Comparison of ENCODE assay signal across 8 cellular contexts in genomic region chr9:4793412-4794005, GRCh38. TPM values are rescaled to one million over a fixed set of nuclear protein-coding genes. Genes with fewer than 3 reads are reported as not detected.
DNase-seq lines count a peak whose midpoint lies in the region; ATAC-seq and TF ChIP-seq lines count a peak whose summit lies in the region.

No MANE protein-coding gene starts in this region.

- H3K27me3 Mint-ChIP-seq in Caco-2 (ENCODE audit: insufficient read depth, unreplicated experiment), result peaks cover under 1% of the 10 kb centered on the region
- no peaks in the 10 kb centered on the region for H3K27me3 Mint-ChIP-seq in central memory CD8-positive, alpha-beta T cell

- H3K9me3 ChIP-seq in Caco-2 (no peaks in the 10 kb centered on the region), Loucy (ENCODE audit: insufficient read depth, low read depth, low read length) (no peaks in the 10 kb centered on the region), muscle layer of colon (ENCODE audit: low read length) (no peaks in the 10 kb centered on the region)

- peak overlapping the region; percentile 70 for H3K27ac ChIP-seq in muscle layer of colon (ENCODE audit: low read depth, low read length)

- H3K4me3 ChIP-seq in Caco-2 (ENCODE audit: low read depth, low read length), result peak overlapping the region; percentile 91
- H3K4me3 ChIP-seq in Loucy (ENCODE audit: low read length, poor library complexity, severe bottlenecking), result peak overlapping the region; percentile 83
- H3K4me3 ChIP-seq in muscle layer of colon (ENCODE audit: low read depth in 1 of 2, low read length in 2 of 2), result peak overlapping the region; percentile 54 to 84

- peak overlapping the region; percentile 84 for H3K4me2 ChIP-seq in Loucy (ENCODE audit: low read depth, low read length, poor library complexity, severe bottlenecking)

- H3K36me3 ChIP-seq in Caco-2 (ENCODE audit: control insufficient read depth, insufficient read depth, low read length) (no peaks in the 10 kb centered on the region), Loucy (ENCODE audit: insufficient read depth, low read length) (no peaks in the 10 kb centered on the region), muscle layer of colon (ENCODE audit: insufficient read depth, low read length) (no peaks in the 10 kb centered on the region)

- DNase-seq in Caco-2, result no peak
- no peak for DNase-seq in central memory CD8-positive, alpha-beta T cell (ENCODE audit: low spot score in 2 of 2)
- DNase-seq in GM10266 (ENCODE audit: extremely low spot score), result no peak
- DNase-seq in activated CD4-positive, alpha-beta T cell treated with anti-CD3 and anti-CD28 coated beads for 1 hour, result no peak

- H3K4me3 Mint-ChIP-seq in Caco-2 (ENCODE audit: unreplicated experiment), result peak overlapping the region; percentile 98
- H3K4me3 Mint-ChIP-seq in central memory CD8-positive, alpha-beta T cell, result peak overlapping the region; percentile 87

- no peak for ATAC-seq in central memory CD8-positive, alpha-beta T cell (replicated peaks; ENCODE audit: extremely low read depth, poor library complexity, severe bottlenecking)
- ATAC-seq in HG03442 (IDR thresholded peaks at IDR 0.05; ENCODE audit: unreplicated experiment) (no peak), GM18858 (IDR thresholded peaks at IDR 0.05; ENCODE audit: unreplicated experiment) (no peak)

- no peaks in the 10 kb centered on the region for H3K9me3 Mint-ChIP-seq in Caco-2 (ENCODE audit: unreplicated experiment)
- no peaks in the 10 kb centered on the region for H3K9me3 Mint-ChIP-seq in central memory CD8-positive, alpha-beta T cell

- CTCF ChIA-PET in Caco-2 (lab: Charles Lee), result interaction anchor here (0.6 kb wide), 1 partner anchor 106 kb away, joined by 5 read pairs; no protein-coding TSS in a partner anchor

- H3K9me2 ChIP-seq in Loucy (replicated peaks; ENCODE audit: low read depth, low read length), result no peaks in the 10 kb centered on the region

- peak overlapping the region; percentile 59 for H3K9ac ChIP-seq in Loucy (ENCODE audit: low read depth, low read length, poor library complexity, severe bottlenecking)
- peak overlapping the region; percentile 46 for H3K9ac ChIP-seq in muscle layer of colon (ENCODE audit: low read length)

- POLR2A ChIA-PET in Caco-2 (lab: Charles Lee), result interaction anchor here (1.2 kb wide), 1 partner anchor 53 kb away, joined by 3 read pairs; the partner anchor contains the start of gene AK3

- H3K36me3 Mint-ChIP-seq in Caco-2 (ENCODE audit: insufficient read depth, unreplicated experiment), result peaks cover 6% of the 10 kb centered on the region
- H3K36me3 Mint-ChIP-seq in central memory CD8-positive, alpha-beta T cell (ENCODE audit: insufficient read depth), result peaks cover 12% of the 10 kb centered on the region

- H3K4me1 Mint-ChIP-seq in Caco-2 (ENCODE audit: low read depth, unreplicated experiment), result peaks cover 6% of the 10 kb centered on the region
- H3K4me1 Mint-ChIP-seq in central memory CD8-positive, alpha-beta T cell, result peaks cover 37% of the 10 kb centered on the region

- BruUV-seq in Caco-2 (replicated peaks; lab: Mats Ljungman, UMichigan), result no TSS peak

- no peak for TF ChIP-seq CTCF in Caco-2 (IDR thresholded peaks at IDR 0.05; ENCODE audit: insufficient read depth in 1 of 2, low read depth in 1 of 2, low read length in 1 of 2, severe bottlenecking in 1 of 2, unreplicated experiment in 1 of 2)
- TF ChIP-seq CTCF in Loucy (conservative IDR thresholded peaks at IDR 0.05; ENCODE audit: low read length), result no peak
- no peak for TF ChIP-seq CTCF in GM10266 (IDR thresholded peaks at IDR 0.05; ENCODE audit: control insufficient read depth, insufficient read depth, low read depth, missing control alignments)

- intact Hi-C loops in Caco-2 (cut with micrococcal nuclease; ENCODE audit: unreplicated experiment), result loop anchor here (2.0 to 5.0 kb wide), 3 partner anchors 31 to 131 kb away; partner anchors contain the start of gene PLPP6

- peaks cover 52% of the 10 kb centered on the region for H3K79me2 ChIP-seq in Loucy (ENCODE audit: insufficient read depth, low read length)

- no peaks in the 10 kb centered on the region for H3K27me3 ChIP-seq in Caco-2 (replicated peaks; ENCODE audit: control insufficient read depth, insufficient read depth, low read length)
- H3K27me3 ChIP-seq in Loucy (ENCODE audit: insufficient read depth, low read length, poor library complexity, severe bottlenecking), result no peaks in the 10 kb centered on the region
- no peaks in the 10 kb centered on the region for H3K27me3 ChIP-seq in muscle layer of colon (ENCODE audit: control insufficient read depth in 1 of 2, insufficient read depth in 2 of 2, low read length in 2 of 2)

- H3K4me1 ChIP-seq in Caco-2 (no peaks in the 10 kb centered on the region), Loucy (ENCODE audit: insufficient read depth, low read length, poor library complexity, severe bottlenecking) (peaks cover 26% of the 10 kb centered on the region), muscle layer of colon (ENCODE audit: insufficient read depth, low read length) (peaks cover 18% of the 10 kb centered on the region)

- peak overlapping the region; percentile 91 for H3K27ac Mint-ChIP-seq in Caco-2 (ENCODE audit: unreplicated experiment)
- peak overlapping the region; percentile 96 for H3K27ac Mint-ChIP-seq in central memory CD8-positive, alpha-beta T cell (ENCODE audit: low read depth)

- peak overlapping the region; percentile 96 for H2AFZ ChIP-seq in Loucy (ENCODE audit: low read length)

- no peaks in the 10 kb centered on the region for H3F3A ChIP-seq in Loucy (ENCODE audit: low read depth)

- peaks cover 33% of the 10 kb centered on the region for H4K20me1 ChIP-seq in Loucy (ENCODE audit: insufficient read depth, low read length, poor library complexity, severe bottlenecking)

RNA-seq across cellular contexts. Expression of gene RCL1, which starts 0.8 kb away (rescaled TPM):
- total RNA-seq in Caco-2 (2022), result 15.1 and 15.7 TPM in 2 replicates

RNA-seq across cellular contexts. Expression of gene AK3, which starts 52.5 kb away (rescaled TPM):
- 31.9 and 32.0 TPM in 2 replicates for total RNA-seq in Caco-2 (2022)
